In the genomic region with DNA sequence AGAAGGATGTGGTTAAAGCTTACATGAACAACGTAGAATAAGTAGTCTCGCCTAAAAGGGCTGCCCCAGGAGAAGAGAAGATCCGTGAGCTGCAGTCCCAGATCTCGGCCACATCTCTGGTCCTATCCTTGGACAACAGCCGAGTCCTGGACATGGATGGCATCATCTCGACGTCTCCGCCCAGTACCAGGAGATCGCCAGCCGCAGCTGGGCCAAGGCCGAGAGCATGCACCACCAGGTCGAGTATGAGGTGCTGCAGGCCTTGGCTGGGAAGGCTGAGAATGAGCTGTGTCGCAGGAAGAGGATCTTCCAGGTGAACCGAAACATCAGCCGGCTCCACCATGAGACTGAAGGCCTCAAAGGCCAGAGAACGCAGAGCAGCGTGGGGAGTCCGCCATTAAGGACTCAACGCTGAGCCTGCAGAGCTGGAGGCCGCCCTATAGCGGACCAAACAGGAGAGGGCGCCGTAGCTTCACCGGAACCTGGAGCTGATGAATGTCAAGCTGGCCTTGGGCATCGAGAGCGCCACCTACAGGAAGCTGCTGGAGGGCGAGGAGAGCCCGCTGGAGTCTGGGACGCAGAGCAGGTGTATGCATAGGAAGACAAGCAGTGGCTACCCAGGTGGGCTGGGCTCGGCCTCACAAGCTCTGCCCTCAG, we compare ENCODE assay signal across 10 cellular contexts. TPM values are rescaled to one million over a fixed set of nuclear protein-coding genes. Genes with fewer than 3 reads are reported as not detected.
A peak's percentile ranks its signal among the peaks of the same experiment; 100 is the strongest.
DNase-seq lines count a peak whose midpoint lies in the region; ATAC-seq and TF ChIP-seq lines count a peak whose summit lies in the region.
"Had no signal": no experiment of that assay in that cellular context is flagged by ENCODE, and none has a peak within 500 bp of the region (broad histone marks: within the 10 kb centered on the region; RNA-seq: fewer than 3 reads in every experiment).

No MANE protein-coding gene starts in this region.

- intact Hi-C loops in activated T-helper 1 cell treated with anti-CD3 and anti-CD28 coated beads, Interleukin-12 subunit alpha, Interleukin-12 subunit beta, Interleukin-2, Interleukin-4 antibody, amounts not matched to agents 30 ng/mL and 10 ng/mL and 1 ng/mL, durations not matched to agents 14 hours and 24 hours and 36 hours (cut with micrococcal nuclease): loop anchor here (1.0 kb wide), 1 partner anchor 82 kb away; no protein-coding TSS in a partner anchor

- H3K27me3 ChIP-seq in BE2C (no peaks in the 10 kb centered on the region), liver (ENCODE audit: control insufficient read depth in 4 of 4, insufficient read depth in 4 of 4, low read length in 3 of 4) (peaks cover 0 to 2% (median 0%) of the 10 kb centered on the region in 4 donors), Peyer's patch (no peaks in the 10 kb centered on the region)

- no peak overlapping the region for H3K27ac ChIP-seq in liver (ENCODE audit: low read depth in 1 of 2, low read length in 2 of 2)
- no peak overlapping the region for H3K27ac ChIP-seq in Peyer's patch

- H3K9me3 Mint-ChIP-seq in activated T-helper 1 cell treated with anti-CD3 and anti-CD28 coated beads, Interleukin-12 subunit alpha, Interleukin-12 subunit beta, Interleukin-2, Interleukin-4 antibody, amounts not matched to agents 30 ng/mL and 10 ng/mL and 1 ng/mL, durations not matched to agents 14 hours and 24 hours and 36 hours: no peaks in the 10 kb centered on the region
- H3K9me3 Mint-ChIP-seq: T-cell had no signal

- H3K36me3 Mint-ChIP-seq in activated T-helper 1 cell treated with anti-CD3 and anti-CD28 coated beads, Interleukin-12 subunit alpha, Interleukin-12 subunit beta, Interleukin-2, Interleukin-4 antibody, amounts not matched to agents 30 ng/mL and 10 ng/mL and 1 ng/mL, durations not matched to agents 14 hours and 24 hours and 36 hours (ENCODE audit: low read depth): no peaks in the 10 kb centered on the region
- H3K36me3 Mint-ChIP-seq: T-cell had no signal

- no peak overlapping the region for H3K4me3 Mint-ChIP-seq in activated T-helper 1 cell treated with anti-CD3 and anti-CD28 coated beads, Interleukin-12 subunit alpha, Interleukin-12 subunit beta, Interleukin-2, Interleukin-4 antibody, amounts not matched to agents 30 ng/mL and 10 ng/mL and 1 ng/mL, durations not matched to agents 14 hours and 24 hours and 36 hours
- H3K4me3 Mint-ChIP-seq: T-cell had no signal

- no peak overlapping the region for H3K4me3 ChIP-seq in BE2C (ENCODE audit: low read depth, low read length)
- H3K4me3 ChIP-seq in liver (ENCODE audit: low read depth in 1 of 3, low read length in 3 of 3): no peak overlapping the region
- no peak overlapping the region for H3K4me3 ChIP-seq in Peyer's patch

- H3K36me3 ChIP-seq in BE2C (no peaks in the 10 kb centered on the region), liver (ENCODE audit: control insufficient read depth in 4 of 4, insufficient read depth in 3 of 4, low read depth in 1 of 4, low read length in 3 of 4) (no peaks in the 10 kb centered on the region), Peyer's patch (no peaks in the 10 kb centered on the region)

- H3K9ac ChIP-seq in liver (ENCODE audit: low read depth in 1 of 2, low read length in 2 of 2): no peak overlapping the region

- no peak overlapping the region for H3K27ac Mint-ChIP-seq in activated T-helper 1 cell treated with anti-CD3 and anti-CD28 coated beads, Interleukin-12 subunit alpha, Interleukin-12 subunit beta, Interleukin-2, Interleukin-4 antibody, amounts not matched to agents 30 ng/mL and 10 ng/mL and 1 ng/mL, durations not matched to agents 14 hours and 24 hours and 36 hours
- H3K27ac Mint-ChIP-seq: T-cell had no signal

- H3K9me3 ChIP-seq in BE2C: no peaks in the 10 kb centered on the region
- no peaks in the 10 kb centered on the region for H3K9me3 ChIP-seq in liver (ENCODE audit: control insufficient read depth in 4 of 4, low read length in 3 of 4)
- H3K9me3 ChIP-seq in Peyer's patch: no peaks in the 10 kb centered on the region

- TF ChIP-seq CTCF in BE2C (IDR thresholded peaks at IDR 0.05; ENCODE audit: low read depth, low read length) (peak; percentile 44), liver (IDR thresholded peaks at IDR 0.05; ENCODE audit: low read depth, low read length, missing input control) (peak; percentile 31), Peyer's patch (IDR thresholded peaks at IDR 0.05) (no peak)

- ATAC-seq in HG02642 (IDR thresholded peaks at IDR 0.05; ENCODE audit: poor library complexity, unreplicated experiment) (no peak), GM18861 (IDR thresholded peaks at IDR 0.05; ENCODE audit: unreplicated experiment) (no peak), GM19452 (IDR thresholded peaks at IDR 0.05; ENCODE audit: unreplicated experiment) (no peak)
- ATAC-seq: T-cell had no signal

- 69% methylated on average over 30 of the region's 30 CpGs for WGBS in liver

- DNase-seq in BE2C: peak; percentile 45
- DNase-seq in HuH-7 (ENCODE audit: low spot score): peak; percentile 40
- peak; percentile 27 for DNase-seq in activated T-helper 1 cell treated with anti-CD3 and anti-CD28 coated beads, Interleukin-12 subunit alpha, Interleukin-12 subunit beta, Interleukin-2, Interleukin-4 antibody, amounts not matched to agents 30 ng/mL and 10 ng/mL and 1 ng/mL, durations not matched to agents 14 hours and 24 hours and 36 hours (ENCODE audit: low spot score)
- DNase-seq in Peyer's patch: no peak

- peaks cover 16% of the 10 kb centered on the region for H3K27me3 Mint-ChIP-seq in activated T-helper 1 cell treated with anti-CD3 and anti-CD28 coated beads, Interleukin-12 subunit alpha, Interleukin-12 subunit beta, Interleukin-2, Interleukin-4 antibody, amounts not matched to agents 30 ng/mL and 10 ng/mL and 1 ng/mL, durations not matched to agents 14 hours and 24 hours and 36 hours (ENCODE audit: insufficient read depth)

- no peak for TF ChIP-seq POLR2A in Peyer's patch (IDR thresholded peaks at IDR 0.05)

- peaks cover 9% of the 10 kb centered on the region for H3K4me1 Mint-ChIP-seq in activated T-helper 1 cell treated with anti-CD3 and anti-CD28 coated beads, Interleukin-12 subunit alpha, Interleukin-12 subunit beta, Interleukin-2, Interleukin-4 antibody, amounts not matched to agents 30 ng/mL and 10 ng/mL and 1 ng/mL, durations not matched to agents 14 hours and 24 hours and 36 hours (ENCODE audit: low read depth)
- H3K4me1 Mint-ChIP-seq: T-cell had no signal

- no peaks in the 10 kb centered on the region for H3K4me1 ChIP-seq in BE2C
- H3K4me1 ChIP-seq in liver (ENCODE audit: control insufficient read depth in 4 of 4, insufficient read depth in 4 of 4, low read length in 3 of 4): no peaks in the 10 kb centered on the region
- H3K4me1 ChIP-seq in Peyer's patch: no peaks in the 10 kb centered on the region

- peak; percentile 53 to 85 for TF ChIP-seq RAD21 in liver (IDR thresholded peaks at IDR 0.05)

TF ChIP-seq in liver, 16 proteins besides CTCF, POLR2A, EP300 and RAD21:
- TF ChIP-seq GABPA (IDR thresholded peaks at IDR 0.05 in 1 of 2, conservative IDR thresholded peaks at IDR 0.05 in 1 of 2): no peak

RNA-seq across cellular contexts. Expression of a gene that starts 22.2 kb away (rescaled TPM):
- not detected for polyA plus RNA-seq in BE2C (2012; ENCODE audit: insufficient read depth, insufficient read length, low read depth)
- not detected in 2 replicates for total RNA-seq in activated T-helper 1 cell treated with anti-CD3 and anti-CD28 coated beads, Interleukin-12 subunit alpha, Interleukin-12 subunit beta, Interleukin-2, Interleukin-4 antibody, amounts not matched to agents 30 ng/mL and 10 ng/mL and 1 ng/mL, durations not matched to agents 14 hours and 24 hours and 36 hours
- total RNA-seq in liver (not detected), Peyer's patch (not detected)
- polyA plus RNA-seq in liver: not detected
- total RNA-seq: glomerular endothelial cell, T-cell had no signal

RNA-seq across cellular contexts. Expression of a gene that starts 31.6 kb away (rescaled TPM):
- not detected for polyA plus RNA-seq in BE2C (2012; ENCODE audit: insufficient read depth, insufficient read length, low read depth)
- not detected in 2 replicates for total RNA-seq in activated T-helper 1 cell treated with anti-CD3 and anti-CD28 coated beads, Interleukin-12 subunit alpha, Interleukin-12 subunit beta, Interleukin-2, Interleukin-4 antibody, amounts not matched to agents 30 ng/mL and 10 ng/mL and 1 ng/mL, durations not matched to agents 14 hours and 24 hours and 36 hours
- total RNA-seq in liver (under 1 TPM; 0.09 to 0.25 TPM), Peyer's patch (not detected)
- under 1 TPM in 1 of 2 donors, not detected in 1; 0.07 TPM for polyA plus RNA-seq in liver
- total RNA-seq: glomerular endothelial cell, T-cell had no signal

Comparison
In these comparisons a context has a peak if more than half of its experiments do, and no peak if none do; other contexts are left out.
1. DNase-seq: peak in BE2C (single experiment), HuH-7 (single experiment) and activated T-helper 1 cell treated with anti-CD3 and anti-CD28 coated beads, Interleukin-12 subunit alpha, Interleukin-12 subunit beta, Interleukin-2, Interleukin-4 antibody, amounts not matched to agents 30 ng/mL and 10 ng/mL and 1 ng/mL, durations not matched to agents 14 hours and 24 hours and 36 hours (single experiment); none in Peyer's patch (0 of 3).
2. CTCF ChIP-seq: peak in BE2C (single experiment) and liver (single experiment); none in Peyer's patch (0 of 6).